ENCODE assay signal across 9 cellular contexts in the genomic region with DNA sequence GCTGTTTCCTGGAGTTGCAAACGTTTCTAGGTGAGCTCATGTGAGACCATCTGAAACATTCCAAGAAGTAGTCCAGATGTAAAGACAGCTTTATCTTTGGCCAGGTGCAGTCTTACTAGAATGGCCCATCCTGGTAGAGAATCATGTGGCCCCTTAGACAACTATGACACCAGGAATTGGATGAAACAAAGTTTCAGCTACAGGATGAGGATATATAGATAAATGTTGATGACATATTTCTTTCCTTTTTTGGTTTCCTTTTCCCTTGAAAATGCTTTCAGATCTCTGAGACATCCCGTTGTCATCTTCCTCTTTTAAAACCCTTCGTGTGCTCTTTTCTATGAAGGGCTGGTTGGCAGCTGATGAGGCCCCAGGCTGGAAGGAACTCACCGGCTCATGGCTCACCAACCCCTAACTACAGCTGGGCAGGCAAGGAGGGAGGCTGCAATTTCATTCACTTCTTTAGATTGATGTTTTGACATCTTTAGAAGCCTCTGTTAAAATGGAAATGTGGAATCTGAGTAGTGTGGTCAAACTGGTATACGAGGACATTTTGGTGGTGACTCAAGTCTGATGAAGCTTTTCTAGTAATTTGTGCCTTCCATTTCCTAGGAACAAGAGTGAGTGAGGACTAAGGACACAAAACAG.
DNase-seq lines count a peak whose midpoint lies in the region; ATAC-seq and TF ChIP-seq lines count a peak whose summit lies in the region.
"Had no signal": no experiment of that assay in that cellular context is flagged by ENCODE, and none has a peak within 500 bp of the region (broad histone marks: within the 10 kb centered on the region; RNA-seq: fewer than 3 reads in every experiment).

No MANE protein-coding gene starts in this region.

- H3K4me1 ChIP-seq in CD8-positive, alpha-beta T cell (ENCODE audit: insufficient read depth, low read length) = peaks cover 12% of the 10 kb centered on the region
- H3K4me1 ChIP-seq in mucosa of descending colon (ENCODE audit: low read depth) (peaks cover 10% of the 10 kb centered on the region), mesendoderm (ENCODE audit: control insufficient read depth, low read depth, low read length) (peaks cover 5% of the 10 kb centered on the region)

- H3K79me2 ChIP-seq in mesendoderm (ENCODE audit: control insufficient read depth, insufficient read depth, low read length) = no peaks in the 10 kb centered on the region

- H3K56ac ChIP-seq in mesendoderm (ENCODE audit: low read length) = no peak overlapping the region

- H2AK5ac ChIP-seq in mesendoderm (ENCODE audit: low read length) = no peak overlapping the region

- H4K5ac ChIP-seq in mesendoderm (ENCODE audit: low read length) = no peak overlapping the region

- no peaks in the 10 kb centered on the region for H3K9me3 ChIP-seq in CD8-positive, alpha-beta T cell (ENCODE audit: low read length)
- H3K9me3 ChIP-seq in MG63 = no peaks in the 10 kb centered on the region
- no peaks in the 10 kb centered on the region for H3K9me3 ChIP-seq in mucosa of descending colon
- H3K9me3 ChIP-seq: gastrocnemius medialis had no signal

- H2BK5ac ChIP-seq in mesendoderm (ENCODE audit: low read length) = no peak overlapping the region

- H3K27ac ChIP-seq in CD8-positive, alpha-beta T cell (ENCODE audit: low read depth, low read length) = no peak overlapping the region
- no peak overlapping the region for H3K27ac ChIP-seq in mesendoderm (ENCODE audit: low read depth, low read length)
- H3K27ac ChIP-seq: gastrocnemius medialis had no signal

- H3K27me3 Mint-ChIP-seq in CD8-positive, alpha-beta T cell (ENCODE audit: low read depth) = peaks cover 2% of the 10 kb centered on the region

- no peak for TF ChIP-seq CTCF in CD8-positive, alpha-beta T cell (IDR thresholded peaks at IDR 0.05)
- no peak for TF ChIP-seq CTCF in mucosa of descending colon (IDR thresholded peaks at IDR 0.05)

- ATAC-seq in CD8-positive, alpha-beta T cell = peak; percentile 20
- ATAC-seq in mucosa of descending colon = peak; percentile 9

- no peak overlapping the region for H3K4me2 ChIP-seq in mesendoderm (ENCODE audit: low read length)

- intact Hi-C loops in CD8-positive, alpha-beta T cell (cut with DNase I, micrococcal nuclease) = no loop called here
- intact Hi-C loops in mucosa of descending colon (cut with DNase I, micrococcal nuclease) = no loop called here

- POLR2A ChIA-PET in CD8-positive, alpha-beta T cell (lab: Charles Lee) = interaction anchor here (0.7 to 1.3 kb wide), 3 partner anchors 13 to 240 kb away, joined by 3 to 5 read pairs (median 3); no protein-coding TSS in a partner anchor

- H3K36me3 ChIP-seq in CD8-positive, alpha-beta T cell (ENCODE audit: insufficient read depth, low read length) = no peaks in the 10 kb centered on the region
- H3K36me3 ChIP-seq in MG63 (no peaks in the 10 kb centered on the region), mucosa of descending colon (ENCODE audit: low read depth) (no peaks in the 10 kb centered on the region), mesendoderm (ENCODE audit: control insufficient read depth, insufficient read depth, low read length) (no peaks in the 10 kb centered on the region)
- H3K36me3 ChIP-seq: gastrocnemius medialis had no signal

- no peak overlapping the region for H3K4me3 Mint-ChIP-seq in CD8-positive, alpha-beta T cell

- peak overlapping the region; percentile 49 for H3K27ac Mint-ChIP-seq in CD8-positive, alpha-beta T cell

- H3K9ac ChIP-seq in mesendoderm (ENCODE audit: low read length) = no peak overlapping the region

- H2BK15ac ChIP-seq in mesendoderm (replicated peaks; ENCODE audit: low read depth) = no peak overlapping the region

- H3K4me3 ChIP-seq in CD8-positive, alpha-beta T cell (ENCODE audit: low read depth, low read length) = no peak overlapping the region
- H3K4me3 ChIP-seq in MG63 (no peak overlapping the region), mucosa of descending colon (no peak overlapping the region), mesendoderm (ENCODE audit: low read length) (no peak overlapping the region)
- H3K4me3 ChIP-seq: gastrocnemius medialis had no signal

- DNase-seq in CD8-positive, alpha-beta T cell = no peak
- peak; percentile 23 for DNase-seq in MG63
- peak; percentile 38 for DNase-seq in activated naive CD4-positive, alpha-beta T cell treated with anti-CD3 and anti-CD28 coated beads, Interleukin-2, amount 50 U/mL, for 16 hours
- DNase-seq in mucosa of descending colon = no peak
- DNase-seq in mesendoderm = no peak
- no peak for DNase-seq in central memory CD4-positive, alpha-beta T cell
- no peak for DNase-seq in NCI-H82 treated with DMSO at 0.1 percent for 48 hours (lab: John Stamatoyannopoulos, UW; ENCODE audit: unreplicated experiment)
- no peak for DNase-seq in NK-92 (lab: John Stamatoyannopoulos, UW; ENCODE audit: unreplicated experiment)

- CTCF ChIA-PET in CD8-positive, alpha-beta T cell (lab: Charles Lee) = interaction anchor here (1.1 to 2.9 kb wide), 7 partner anchors 9 to 305 kb away, joined by 3 to 12 read pairs (median 5); no protein-coding TSS in a partner anchor

- no CpG with 5 or more reads among the region's 5 CpGs for WGBS in mesendoderm (ENCODE audit: extremely low coverage, insufficient coverage, low lambda C conversion rate)

- H3K4me1 Mint-ChIP-seq in CD8-positive, alpha-beta T cell (ENCODE audit: low read depth) = peaks cover 14% of the 10 kb centered on the region

- no peak overlapping the region for H2BK120ac ChIP-seq in mesendoderm (ENCODE audit: low read depth, low read length)

- H3K9me3 Mint-ChIP-seq in CD8-positive, alpha-beta T cell = no peaks in the 10 kb centered on the region

- no peak overlapping the region for H3K4ac ChIP-seq in mesendoderm (ENCODE audit: low read depth, low read length)

- H3K18ac ChIP-seq in mesendoderm (ENCODE audit: low read length) = no peak overlapping the region

- H3K36me3 Mint-ChIP-seq in CD8-positive, alpha-beta T cell = no peaks in the 10 kb centered on the region

- H3K79me1 ChIP-seq in mesendoderm (ENCODE audit: low read length) = no peaks in the 10 kb centered on the region

- H4K8ac ChIP-seq in mesendoderm (ENCODE audit: low read depth, low read length) = no peak overlapping the region

- no peak overlapping the region for H3K23ac ChIP-seq in mesendoderm (ENCODE audit: low read length)

- no peaks in the 10 kb centered on the region for H3K27me3 ChIP-seq in CD8-positive, alpha-beta T cell (ENCODE audit: insufficient read depth, low read length)
- no peaks in the 10 kb centered on the region for H3K27me3 ChIP-seq in MG63
- no peaks in the 10 kb centered on the region for H3K27me3 ChIP-seq in mesendoderm (ENCODE audit: insufficient read depth, low read length, poor library complexity)
- H3K27me3 ChIP-seq: gastrocnemius medialis had no signal

Comparison
In these comparisons a context has a peak if more than half of its experiments do, and no peak if none do; other contexts are left out.
1. DNase-seq: peak in MG63 (single experiment) and activated naive CD4-positive, alpha-beta T cell treated with anti-CD3 and anti-CD28 coated beads, Interleukin-2, amount 50 U/mL, for 16 hours (single experiment); none in CD8-positive, alpha-beta T cell (0 of 7), mucosa of descending colon (0 of 3), mesendoderm (single experiment), central memory CD4-positive, alpha-beta T cell (single experiment), NCI-H82 treated with DMSO at 0.1 percent for 48 hours (single experiment) and NK-92 (single experiment).